ENCODE assay signal across 13 cellular contexts in genomic region chr7:1855396-1856160, GRCh38.
DNase-seq lines count a peak whose midpoint lies in the region; FAIRE-seq and TF ChIP-seq lines count a peak whose summit lies in the region.
"Had no signal": no experiment of that assay in that cellular context is flagged by ENCODE, and none has a peak within 500 bp of the region (broad histone marks: within the 10 kb centered on the region; RNA-seq: fewer than 3 reads in every experiment).

No MANE protein-coding gene starts in this region.

- H3K27ac Mint-ChIP-seq in glutamatergic neuron (ENCODE audit: unreplicated experiment) (peak overlapping the region; percentile 28), nephron progenitor cell (peak overlapping the region; percentile 32)

- no peak overlapping the region for H3K4me3 Mint-ChIP-seq in glutamatergic neuron (ENCODE audit: unreplicated experiment)
- no peak overlapping the region for H3K4me3 Mint-ChIP-seq in nephron progenitor cell

- FAIRE-seq in HTR-8/SVneo (lab: Jason Lieb, UNC): no peak

- H3K9me3 Mint-ChIP-seq in glutamatergic neuron (ENCODE audit: unreplicated experiment): peaks cover 3% of the 10 kb centered on the region
- H3K9me3 Mint-ChIP-seq in nephron progenitor cell: no peaks in the 10 kb centered on the region

- no peaks in the 10 kb centered on the region for H3K36me3 Mint-ChIP-seq in glutamatergic neuron (ENCODE audit: unreplicated experiment)
- H3K36me3 Mint-ChIP-seq in nephron progenitor cell (ENCODE audit: low read depth): no peaks in the 10 kb centered on the region

- H3K27me3 Mint-ChIP-seq in glutamatergic neuron (ENCODE audit: unreplicated experiment) (peaks cover 2% of the 10 kb centered on the region), nephron progenitor cell (ENCODE audit: low read depth, poor library complexity) (no peaks in the 10 kb centered on the region)

- DNase-seq in stimulated activated CD4-positive, alpha-beta T cell treated with anti-CD3 and anti-CD28 coated beads, Interleukin-4, amount 100 ng/mL, for 1 hour: peak; percentile 1
- DNase-seq in stimulated activated CD4-positive, alpha-beta T cell treated with anti-CD3 and anti-CD28 coated beads, Interleukin-4, amount 100 ng/mL, for 4 hours: no peak
- peak; percentile 8 for DNase-seq in glutamatergic neuron
- DNase-seq in nephron progenitor cell: no peak
- no peak for DNase-seq in HTR-8/SVneo (ENCODE audit: insufficient read length, low spot score)
- no peak for DNase-seq in ureter (ENCODE audit: low spot score)
- no peak for DNase-seq in ACHN
- no peak for DNase-seq in NCI-H526 (lab: John Stamatoyannopoulos, UW)
- DNase-seq: amygdala; DMS79; kidney glomerular epithelial cell; NK-92 treated with Interleukin-12 subunit alpha and Interleukin-12 subunit beta, amount 100 ng/mL, for 24 hours; testis had no signal

- in situ Hi-C loops in ACHN (cut with HindIII; ENCODE audit: low pct_ligation_motif_present, low pct_unique_long_range_greater_than_20kb, low sequenced_read_pairs): no loop called here

- H3K4me1 Mint-ChIP-seq in glutamatergic neuron (ENCODE audit: low read depth, unreplicated experiment) (peaks cover 2% of the 10 kb centered on the region), nephron progenitor cell (peaks cover 43% of the 10 kb centered on the region)

- TF ChIP-seq CTCF in glutamatergic neuron (IDR thresholded peaks at IDR 0.05; ENCODE audit: partially characterized antibody, unreplicated experiment): no peak
- no peak for TF ChIP-seq CTCF in nephron progenitor cell (IDR thresholded peaks at IDR 0.05)

Comparison
In these comparisons a context has a peak if more than half of its experiments do, and no peak if none do; other contexts are left out.
1. DNase-seq: peak in stimulated activated CD4-positive, alpha-beta T cell treated with anti-CD3 and anti-CD28 coated beads, Interleukin-4, amount 100 ng/mL, for 1 hour (single experiment) and glutamatergic neuron (single experiment); none in stimulated activated CD4-positive, alpha-beta T cell treated with anti-CD3 and anti-CD28 coated beads, Interleukin-4, amount 100 ng/mL, for 4 hours (0 of 2), nephron progenitor cell (single experiment), HTR-8/SVneo (single experiment), ureter (single experiment), ACHN (single experiment) and NCI-H526 (0 of 2).